ENCODE assay signal across 8 cellular contexts in the genomic region with DNA sequence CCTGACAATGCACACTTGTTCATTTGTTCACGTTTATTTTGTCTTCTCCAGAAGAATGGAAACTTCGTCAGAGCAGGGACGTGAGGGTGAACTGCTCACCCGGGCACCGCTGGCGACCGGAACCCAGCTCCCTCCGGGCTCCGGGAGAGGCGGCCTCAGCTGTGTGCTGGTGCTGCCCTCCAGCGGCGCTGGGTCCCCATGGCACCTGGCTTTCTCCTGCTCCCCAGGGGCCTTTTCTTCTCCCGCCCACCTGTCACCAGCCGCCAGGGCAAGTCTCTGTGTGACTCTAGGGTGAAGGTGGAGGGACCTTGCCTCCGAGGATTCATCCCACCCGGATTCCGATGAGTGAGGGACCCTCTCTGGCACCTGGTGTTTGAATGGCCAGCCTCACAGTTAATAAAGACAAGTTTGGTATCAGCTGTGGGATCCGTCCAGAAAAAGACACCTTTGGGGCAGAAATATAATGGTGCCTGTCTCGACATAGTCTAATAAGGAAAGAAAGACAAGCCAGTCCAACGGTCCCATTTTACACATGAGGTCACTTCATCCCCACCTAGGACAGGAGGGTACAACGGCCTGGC. TPM values are rescaled to one million over a fixed set of nuclear protein-coding genes. Genes with fewer than 3 reads are reported as not detected.
A peak's percentile ranks its signal among the peaks of the same experiment; 100 is the strongest.
DNase-seq lines count a peak whose midpoint lies in the region; ATAC-seq and TF ChIP-seq lines count a peak whose summit lies in the region.

No MANE protein-coding gene starts in this region.

- peak overlapping the region; percentile 63 for H3K4me3 ChIP-seq in AG04450 (ENCODE audit: low read depth, low read length)

- DNase-seq in AG04450 (ENCODE audit: low read depth, low spot score) (peak; percentile 23), NCI-H226 (peak; percentile 63), left lobe of liver (ENCODE audit: low spot score) (peak; percentile 85)
- peak; percentile 80 to 84 for DNase-seq in activated CD4-positive, alpha-beta T cell treated with anti-CD3 and anti-CD28 coated beads for 24 hours (ENCODE audit: low read depth in 2 of 2)
- peak; percentile 89 for DNase-seq in stimulated activated CD4-positive, alpha-beta T cell treated with anti-CD3 and anti-CD28 coated beads, Interleukin-1b, Interleukin-23, amount 100 ng/mL, for 48 hours

- TF ChIP-seq CTCF in AG04450 (IDR thresholded peaks at IDR 0.05; ENCODE audit: low read depth, low read length), result peak; percentile 94

- H3K27ac ChIP-seq in AG04450 (ENCODE audit: low read depth, low read length) (no peak overlapping the region), cingulate gyrus (ENCODE audit: low read depth, low read length) (peak overlapping the region; percentile 39)

- CTCF ChIA-PET in AG04450 (lab: Charles Lee), result interaction anchor here (0.6 to 3.5 kb wide), 70 partner anchors 8 to 1179 kb away, joined by 3 to 89 read pairs (median 4); partner anchors contain the start of gene SLC35C1

- H3K27me3 ChIP-seq in AG04450 (ENCODE audit: control insufficient read depth, insufficient read depth, low read length), result peaks cover 7% of the 10 kb centered on the region

- no peaks in the 10 kb centered on the region for H3K9me3 ChIP-seq in AG04450 (ENCODE audit: control insufficient read depth, insufficient read depth, low read length)

- peak; percentile 88 for ATAC-seq in GM18868 (IDR thresholded peaks at IDR 0.05; ENCODE audit: unreplicated experiment)
- peak; percentile 83 for ATAC-seq in HG03159 (IDR thresholded peaks at IDR 0.05; ENCODE audit: unreplicated experiment)
- peak; percentile 97 for ATAC-seq in left lobe of liver

- POLR2A ChIA-PET in AG04450 (lab: Yijun Ruan, JAX), result no interaction called here

RNA-seq across cellular contexts. Expression of gene SLC35C1, which starts 32.9 kb away (rescaled TPM):
- polyA plus RNA-seq in AG04450 (2011; rRNA removed), result 4.7 and 10.6 TPM in 2 replicates
- polyA minus RNA-seq in AG04450 (2011; rRNA and poly(A)+ RNA removed), result 7.7 and 19.2 TPM in 2 replicates
- 13.2 TPM for total RNA-seq in left lobe of liver

Comparison
In these comparisons a context has a peak if more than half of its experiments do, and no peak if none do; other contexts are left out.
1. DNase-seq: peak in every context shown above with its lines; median percentile 89 in stimulated activated CD4-positive, alpha-beta T cell treated with anti-CD3 and anti-CD28 coated beads, Interleukin-1b, Interleukin-23, amount 100 ng/mL, for 48 hours; 85 in left lobe of liver; 82 in activated CD4-positive, alpha-beta T cell treated with anti-CD3 and anti-CD28 coated beads for 24 hours; 63 in NCI-H226; 23 in AG04450.